29 cellular contexts compared by ENCODE assay signal in genomic region chr11:108787105-108787504, GRCh38.
"Had no signal": no experiment of that assay in that cellular context is flagged by ENCODE, and none has a peak within 500 bp of the region (broad histone marks: within the 10 kb centered on the region; RNA-seq: fewer than 3 reads in every experiment).

No MANE protein-coding gene starts in this region.

- H2AFZ ChIP-seq: hepatocyte, neural progenitor cell had no signal

- H3K4me3 ChIP-seq: adrenal gland, ascending aorta, cardiac muscle cell, gastroesophageal sphincter, hepatocyte, neural progenitor cell, tibial nerve had no signal

- H3K9me3 Mint-ChIP-seq: activated CD4-positive, alpha-beta memory T cell treated with anti-CD3 and anti-CD28 coated beads for 36 hours; activated naive CD4-positive, alpha-beta T cell treated with anti-CD3 and anti-CD28 coated beads for 36 hours; activated T-helper 1 cell treated with anti-CD3 and anti-CD28 coated beads, Interleukin-12 subunit alpha, Interleukin-12 subunit beta, Interleukin-2, Interleukin-4 antibody, amounts not matched to agents 30 ng/mL and 10 ng/mL and 1 ng/mL, durations not matched to agents 14 hours and 24 hours and 36 hours; endodermal cell; immature natural killer cell had no signal

- H3K4me3 Mint-ChIP-seq: activated CD4-positive, alpha-beta memory T cell treated with anti-CD3 and anti-CD28 coated beads for 36 hours; activated CD4-positive, alpha-beta T cell treated with anti-CD3 and anti-CD28 coated beads, Interleukin-2, amount 10 ng/mL, durations not matched to agents 24 days and 14 days; activated naive CD4-positive, alpha-beta T cell treated with anti-CD3 and anti-CD28 coated beads for 36 hours; activated naive CD8-positive, alpha-beta T cell treated with anti-CD3 and anti-CD28 coated beads for 36 hours; activated T-helper 1 cell treated with anti-CD3 and anti-CD28 coated beads, Interleukin-12 subunit alpha, Interleukin-12 subunit beta, Interleukin-2, Interleukin-4 antibody, amounts not matched to agents 30 ng/mL and 10 ng/mL and 1 ng/mL, durations not matched to agents 14 hours and 24 hours and 36 hours; brain; endodermal cell; immature natural killer cell; naive thymus-derived CD8-positive, alpha-beta T cell; neural progenitor cell; stimulated activated naive B cell treated with anti-CD40 and anti-IgM and Interleukin-4, amounts not matched to agents 10 μg/mL and 1 μg/mL and 100 μg/mL, for 72 hours had no signal

- H3K27ac ChIP-seq: adrenal gland, ascending aorta, cardiac muscle cell, gastroesophageal sphincter, hepatocyte, neural progenitor cell, tibial nerve had no signal

- H3K27ac Mint-ChIP-seq: activated CD4-positive, alpha-beta memory T cell treated with anti-CD3 and anti-CD28 coated beads for 36 hours; activated CD4-positive, alpha-beta T cell treated with anti-CD3 and anti-CD28 coated beads, Interleukin-2, amount 10 ng/mL, durations not matched to agents 24 days and 14 days; activated naive CD4-positive, alpha-beta T cell treated with anti-CD3 and anti-CD28 coated beads for 36 hours; activated naive CD8-positive, alpha-beta T cell treated with anti-CD3 and anti-CD28 coated beads for 36 hours; activated T-helper 1 cell treated with anti-CD3 and anti-CD28 coated beads, Interleukin-12 subunit alpha, Interleukin-12 subunit beta, Interleukin-2, Interleukin-4 antibody, amounts not matched to agents 30 ng/mL and 10 ng/mL and 1 ng/mL, durations not matched to agents 14 hours and 24 hours and 36 hours; brain; endodermal cell; immature natural killer cell; neural progenitor cell; stimulated activated naive B cell treated with anti-CD40 and anti-IgM and Interleukin-4, amounts not matched to agents 10 μg/mL and 1 μg/mL and 100 μg/mL, for 72 hours had no signal

- H3K9me3 ChIP-seq: adrenal gland, ascending aorta, gastroesophageal sphincter had no signal

- H3K4me2 ChIP-seq: hepatocyte, neural progenitor cell had no signal

- H3K27me3 ChIP-seq: adrenal gland, ascending aorta, cardiac muscle cell, gastroesophageal sphincter, hepatocyte, neural progenitor cell, tibial nerve had no signal

- H3K36me3 ChIP-seq: adrenal gland, ascending aorta, cardiac muscle cell, gastroesophageal sphincter, neural progenitor cell, tibial nerve had no signal

- H3K27me3 Mint-ChIP-seq: activated CD4-positive, alpha-beta memory T cell treated with anti-CD3 and anti-CD28 coated beads for 36 hours; activated CD4-positive, alpha-beta T cell treated with anti-CD3 and anti-CD28 coated beads, Interleukin-2, amount 10 ng/mL, durations not matched to agents 24 days and 14 days; activated naive CD8-positive, alpha-beta T cell treated with anti-CD3 and anti-CD28 coated beads for 36 hours; brain; naive thymus-derived CD8-positive, alpha-beta T cell; stimulated activated naive B cell treated with anti-CD40 and anti-IgM and Interleukin-4, amounts not matched to agents 10 μg/mL and 1 μg/mL and 100 μg/mL, for 72 hours had no signal

- ATAC-seq: gastroesophageal sphincter; naive thymus-derived CD8-positive, alpha-beta T cell; right cardiac atrium; stimulated activated naive B cell treated with anti-CD40 and anti-IgM and Interleukin-4, amounts not matched to agents 10 μg/mL and 1 μg/mL and 100 μg/mL, for 72 hours had no signal

- H3K9ac ChIP-seq: neural progenitor cell had no signal

- H3K4me1 ChIP-seq: adrenal gland, ascending aorta had no signal

- DNase-seq: activated CD4-positive, alpha-beta memory T cell treated with anti-CD3 and anti-CD28 coated beads for 36 hours; activated CD4-positive, alpha-beta T cell treated with anti-CD3 and anti-CD28 coated beads, Interleukin-2, amount 10 ng/mL, durations not matched to agents 24 days and 14 days; activated CD4-positive, CD25-positive, alpha-beta regulatory T cell treated with anti-CD3 and anti-CD28 coated beads, Interleukin-2, amount 50 U/mL, for 72 hours; activated CD8-positive, alpha-beta memory T cell treated with anti-CD3 and anti-CD28 coated beads, Interleukin-2, amount 50 U/mL, for 4 hours; activated effector memory CD4-positive, alpha-beta T cell treated with anti-CD3 and anti-CD28 coated beads, Interleukin-2, amount 50 U/mL, for 16 hours; activated naive CD4-positive, alpha-beta T cell treated with anti-CD3 and anti-CD28 coated beads for 36 hours; activated naive CD8-positive, alpha-beta T cell treated with anti-CD3 and anti-CD28 coated beads for 36 hours; activated T-cell treated with anti-CD3 and anti-CD28 coated beads, Interleukin-2, amount 50 U/mL, for 1 hour; adrenal gland; cerebellar nuclear complex; cortex of kidney; endodermal cell; immature natural killer cell; midbrain; naive thymus-derived CD8-positive, alpha-beta T cell; occipital lobe; right cardiac atrium; stimulated activated CD4-positive, alpha-beta T cell treated with anti-CD3 and anti-CD28 coated beads, Interleukin-15, amount 100 ng/mL, for 24 hours; stimulated activated CD4-positive, alpha-beta T cell treated with anti-CD3 and anti-CD28 coated beads, Interleukin-2, amount 100 ng/mL, for 24 hours; stimulated activated naive B cell treated with anti-CD40 and anti-IgM and Interleukin-4, amounts not matched to agents 10 μg/mL and 1 μg/mL and 100 μg/mL, for 72 hours; T-helper 2 cell had no signal
